8 cellular contexts compared by ENCODE assay signal in the genomic region with DNA sequence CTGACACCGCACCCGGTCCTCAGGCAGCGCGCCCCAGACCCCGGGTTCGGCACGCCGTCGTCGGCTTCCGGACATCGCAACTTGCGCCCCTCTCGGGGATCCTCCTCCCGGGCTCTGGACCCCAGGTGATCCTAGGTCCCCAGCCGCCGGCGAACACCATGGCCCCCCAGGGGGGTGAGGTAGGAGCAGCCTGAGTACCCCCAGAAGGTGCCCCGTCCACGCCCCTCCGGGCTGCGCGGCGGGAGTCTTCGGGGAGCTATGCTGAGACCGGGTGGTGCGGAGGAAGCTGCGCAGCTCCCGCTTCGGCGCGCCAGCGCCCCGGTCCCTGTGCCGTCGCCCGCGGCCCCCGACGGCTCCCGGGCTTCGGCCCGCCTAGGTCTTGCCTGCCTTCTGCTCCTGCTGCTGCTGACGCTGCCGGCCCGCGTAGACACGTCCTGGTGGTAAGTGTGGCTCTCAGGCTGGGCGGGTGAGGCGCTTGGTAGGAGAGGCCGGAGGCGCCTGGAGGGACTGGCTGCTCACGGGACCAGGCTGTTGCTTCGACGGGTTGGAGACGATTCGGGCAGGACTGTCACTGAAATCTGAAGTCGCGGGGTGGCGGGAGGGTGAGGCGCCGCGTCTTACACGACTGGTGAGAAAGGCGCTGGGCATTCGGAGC. TPM values are rescaled to one million over a fixed set of nuclear protein-coding genes. Genes with fewer than 3 reads are reported as not detected.
DNase-seq lines count a peak whose midpoint lies in the region; ATAC-seq and TF ChIP-seq lines count a peak whose summit lies in the region.

No MANE protein-coding gene starts in this region.

- peaks cover 75% of the 10 kb centered on the region for H3K27me3 Mint-ChIP-seq in brain

- H3K4me3 Mint-ChIP-seq in brain: peak overlapping the region; percentile 66 to 84 (median 69)

- H3K36me3 ChIP-seq in GM06990 (ENCODE audit: control insufficient read depth, insufficient read depth, low read length) (no peaks in the 10 kb centered on the region), MG63 (no peaks in the 10 kb centered on the region; the same call in 1 of the 2 replicates), left lung (no peaks in the 10 kb centered on the region), subcutaneous abdominal adipose tissue (ENCODE audit: control insufficient read depth in 5 of 5, insufficient read depth in 5 of 5, low read length in 5 of 5) (no peaks in the 10 kb centered on the region)

- H3K27me3 ChIP-seq in GM06990 (replicated peaks; ENCODE audit: control insufficient read depth, insufficient read depth, low read length) (no peaks in the 10 kb centered on the region; the same call in none of the 2 replicates), MG63 (no peaks in the 10 kb centered on the region), left lung (peaks cover 25 to 65% of the 10 kb centered on the region in 2 donors), subcutaneous abdominal adipose tissue (ENCODE audit: control insufficient read depth in 5 of 5, insufficient read depth in 4 of 5, low read length in 5 of 5) (peaks cover 0 to 36% (median 20%) of the 10 kb centered on the region in 5 donors)

- H3K9ac ChIP-seq in subcutaneous abdominal adipose tissue (ENCODE audit: low read length in 5 of 5): peak overlapping the region in 2 of 5 donors; percentile 31 to 58

- peak; percentile 36 for ATAC-seq in left lung
- ATAC-seq in GM19324 (IDR thresholded peaks at IDR 0.05; ENCODE audit: low FRiP score, unreplicated experiment): no peak

- H3K4me3 ChIP-seq in GM06990 (replicated peaks; ENCODE audit: low read depth, low read length) (peak overlapping the region; percentile 52), MG63 (peak overlapping the region; percentile 59), left lung (peak overlapping the region; percentile 50), subcutaneous abdominal adipose tissue (ENCODE audit: low read depth in 1 of 5, low read length in 5 of 5) (peak overlapping the region in 4 of 5 donors; percentile 67 to 74 (median 69))

- H3K4me1 ChIP-seq in left lung: peaks cover 5 to 21% of the 10 kb centered on the region in 2 donors
- peaks cover 0 to 22% (median 18%) of the 10 kb centered on the region in 5 donors for H3K4me1 ChIP-seq in subcutaneous abdominal adipose tissue (ENCODE audit: control insufficient read depth in 5 of 5, insufficient read depth in 5 of 5, low read length in 5 of 5)

- H3K36me3 Mint-ChIP-seq in brain: no peaks in the 10 kb centered on the region

- H3K9me3 ChIP-seq in MG63 (no peaks in the 10 kb centered on the region), left lung (no peaks in the 10 kb centered on the region), subcutaneous abdominal adipose tissue (ENCODE audit: control insufficient read depth in 5 of 5, low read length in 5 of 5) (no peaks in the 10 kb centered on the region)

- H3K27ac ChIP-seq in left lung: no peak overlapping the region
- H3K27ac ChIP-seq in subcutaneous abdominal adipose tissue (ENCODE audit: low read depth, low read length): no peak overlapping the region

- peaks cover 15% of the 10 kb centered on the region for H3K4me1 Mint-ChIP-seq in brain

- TF ChIP-seq CTCF in GM06990 (IDR thresholded peaks at IDR 0.05; ENCODE audit: insufficient read depth, low read length, poor library complexity, severe bottlenecking): no peak
- TF ChIP-seq CTCF in brain (conservative IDR thresholded peaks at IDR 0.05): no peak
- TF ChIP-seq CTCF in left lung (IDR thresholded peaks at IDR 0.05): no peak

- H3K9me3 Mint-ChIP-seq in brain: no peaks in the 10 kb centered on the region

- intact Hi-C loops in left lung (cut with DNase I): loop anchor here in 1 of 2 donors (10.0 kb wide), 1 partner anchor 106 kb away; the partner anchor contains the start of genes CAPZA1 and ST7L

- DNase-seq in GM06990 (ENCODE audit: extremely low read depth, insufficient read length) (peak; percentile 24), MG63 (no peak), left lung (peak in 1 of 2 donors; percentile 82), SW 1271 (lab: John Stamatoyannopoulos, UW) (no peak), NOMO-1 treated with dmso at 0.1 percent for 144 hours (lab: John Stamatoyannopoulos, UW; ENCODE audit: unreplicated experiment) (no peak)

- H3K27ac Mint-ChIP-seq in brain: no peak overlapping the region

RNA-seq across cellular contexts. Expression of gene WNT2B, which starts 0.4 kb away (rescaled TPM):
- 11.0 and 12.0 TPM in 2 replicates for total RNA-seq in MG63 (2014; rRNA removed; shearing (Covaris generic); ENCODE audit: low replicate concordance)
- polyA plus RNA-seq in brain (ENCODE audit: insufficient read depth, low read depth, low replicate concordance): 0.68 TPM
- total RNA-seq in left lung: 1 to 10 TPM; 4.5 to 5.3 TPM
